ENCODE assay signal across 15 cellular contexts in genomic region chr10:71276873-71277272, GRCh38. TPM values are rescaled to one million over a fixed set of nuclear protein-coding genes. Genes with fewer than 3 reads are reported as not detected.
DNase-seq lines count a peak whose midpoint lies in the region; ATAC-seq and TF ChIP-seq lines count a peak whose summit lies in the region.
"Had no signal": no experiment of that assay in that cellular context is flagged by ENCODE, and none has a peak within 500 bp of the region (broad histone marks: within the 10 kb centered on the region; RNA-seq: fewer than 3 reads in every experiment).

No MANE protein-coding gene starts in this region.

- no peak overlapping the region for H2AK5ac ChIP-seq in mesendoderm (ENCODE audit: low read length)

- H3K56ac ChIP-seq in mesendoderm (ENCODE audit: low read length): peak overlapping the region; percentile 7

- no peak overlapping the region for H4K5ac ChIP-seq in mesendoderm (ENCODE audit: low read length)

- H3K9me3 Mint-ChIP-seq in WTC11: no peaks in the 10 kb centered on the region
- H3K9me3 Mint-ChIP-seq: CD8-positive, alpha-beta T cell had no signal

- H3K79me1 ChIP-seq in mesendoderm (ENCODE audit: low read length): no peaks in the 10 kb centered on the region

- peak overlapping the region; percentile 33; the same call in 1 of the 2 replicates for H3K27ac Mint-ChIP-seq in WTC11
- H3K27ac Mint-ChIP-seq: CD8-positive, alpha-beta T cell had no signal

- H3K18ac ChIP-seq in mesendoderm (ENCODE audit: low read length): no peak overlapping the region

- peaks cover 48% of the 10 kb centered on the region for H3K4me1 Mint-ChIP-seq in WTC11

- no peak overlapping the region for H2BK120ac ChIP-seq in mesendoderm (ENCODE audit: low read depth, low read length)

- no peak overlapping the region for H3K4ac ChIP-seq in mesendoderm (ENCODE audit: low read depth, low read length)

- no peak overlapping the region for H3K23ac ChIP-seq in mesendoderm (ENCODE audit: low read length)

- no peaks in the 10 kb centered on the region for H3K36me3 Mint-ChIP-seq in WTC11
- H3K36me3 Mint-ChIP-seq: CD14-positive monocyte; CD8-positive, alpha-beta T cell had no signal

- H3K4me3 Mint-ChIP-seq in WTC11: no peak overlapping the region
- H3K4me3 Mint-ChIP-seq: CD14-positive monocyte; CD8-positive, alpha-beta T cell had no signal

- CTCF ChIA-PET in WTC11 (lab: Charles Lee): interaction anchor here (0.7 to 1.9 kb wide), 4 partner anchors 54 to 374 kb away, joined by 3 to 12 read pairs (median 3); no protein-coding TSS in a partner anchor

- ATAC-seq in WTC11 (no peak), GM21786 (IDR thresholded peaks at IDR 0.05; ENCODE audit: unreplicated experiment) (no peak)
- ATAC-seq: CD8-positive, alpha-beta T cell; HCT116; HepG2 had no signal

- peaks cover 13% of the 10 kb centered on the region for H3K4me1 ChIP-seq in mesendoderm (ENCODE audit: control insufficient read depth, low read depth, low read length)

- H3K27ac ChIP-seq in mesendoderm (ENCODE audit: low read depth, low read length) (no peak overlapping the region), temporal lobe (ENCODE audit: low read depth, low read length) (peak overlapping the region; percentile 59)

- POLR2A ChIA-PET in WTC11 (lab: Charles Lee): no interaction called here

- no peak for TF ChIP-seq CTCF in WTC11 (IDR thresholded peaks at IDR 0.05)

- no peak overlapping the region for H2BK5ac ChIP-seq in mesendoderm (ENCODE audit: low read length)

- H2BK15ac ChIP-seq in mesendoderm (replicated peaks; ENCODE audit: low read depth): no peak overlapping the region

- H3K9ac ChIP-seq in mesendoderm (ENCODE audit: low read length): no peak overlapping the region

- H3K36me3 ChIP-seq in mesendoderm (ENCODE audit: control insufficient read depth, insufficient read depth, low read length): no peaks in the 10 kb centered on the region

- no peaks in the 10 kb centered on the region for H3K79me2 ChIP-seq in mesendoderm (ENCODE audit: control insufficient read depth, insufficient read depth, low read length)

- no peaks in the 10 kb centered on the region for H3K27me3 Mint-ChIP-seq in WTC11 (ENCODE audit: low read depth)

- no peak overlapping the region for H3K4me3 ChIP-seq in mesendoderm (ENCODE audit: low read length)

- DNase-seq in NCI-H69 (lab: John Stamatoyannopoulos, UW) (peak; percentile 72), WTC11 (ENCODE audit: low spot score) (no peak), mesendoderm (no peak), NCI-H226 (no peak)
- no peak for DNase-seq in central memory CD4-positive, alpha-beta T cell
- DNase-seq: CD8-positive, alpha-beta T cell; COR-L47; DMS153; DMS79 treated with DMSO at 0.1 percent for 48 hours; EL had no signal

- H4K8ac ChIP-seq in mesendoderm (ENCODE audit: low read depth, low read length): no peak overlapping the region

- H3K4me2 ChIP-seq in mesendoderm (ENCODE audit: low read length): no peak overlapping the region

- no CpG with 5 or more reads among the region's 9 CpGs for WGBS in mesendoderm (ENCODE audit: extremely low coverage, insufficient coverage, low lambda C conversion rate)

- no peaks in the 10 kb centered on the region for H3K27me3 ChIP-seq in mesendoderm (ENCODE audit: insufficient read depth, low read length, poor library complexity)

TF ChIP-seq in WTC11, 78 proteins besides CTCF, POLR2A, EP300 and RAD21:
- TF ChIP-seq MAX (CRISPR knock-in tag; IDR thresholded peaks at IDR 0.05): no peak
- no peak for TF ChIP-seq FOXP4 (CRISPR knock-in tag; IDR thresholded peaks at IDR 0.05)
- TF ChIP-seq HMGA2 (CRISPR knock-in tag; IDR thresholded peaks at IDR 0.05): no peak
- no peak for TF ChIP-seq SP1 (CRISPR knock-in tag; conservative IDR thresholded peaks at IDR 0.05)
- no peak for TF ChIP-seq USF1 (CRISPR knock-in tag; IDR thresholded peaks at IDR 0.05)
- TF ChIP-seq MLX (CRISPR knock-in tag; IDR thresholded peaks at IDR 0.05): no peak
- no peak for TF ChIP-seq PRRX2 (CRISPR knock-in tag; IDR thresholded peaks at IDR 0.05)
- TF ChIP-seq FOXK1 (CRISPR knock-in tag; IDR thresholded peaks at IDR 0.05): no peak
- TF ChIP-seq NR2C2 (CRISPR knock-in tag; IDR thresholded peaks at IDR 0.05): no peak
- TF ChIP-seq EMX1 (CRISPR knock-in tag; IDR thresholded peaks at IDR 0.05): no peak
- no peak for TF ChIP-seq ZSCAN18 (CRISPR knock-in tag; IDR thresholded peaks at IDR 0.05)
- no peak for TF ChIP-seq ERG (CRISPR knock-in tag; IDR thresholded peaks at IDR 0.05)
- TF ChIP-seq RELA (CRISPR knock-in tag; IDR thresholded peaks at IDR 0.05; ENCODE audit: borderline replicate concordance): no peak
- no peak for TF ChIP-seq ETV6 (CRISPR knock-in tag; IDR thresholded peaks at IDR 0.05)
- TF ChIP-seq ZBTB21 (CRISPR knock-in tag; IDR thresholded peaks at IDR 0.05; ENCODE audit: borderline replicate concordance): no peak
- no peak for TF ChIP-seq OVOL2 (CRISPR knock-in tag; IDR thresholded peaks at IDR 0.05; ENCODE audit: borderline replicate concordance)

RNA-seq across cellular contexts. Expression of gene SLC29A3, which starts 42.2 kb away (rescaled TPM):
- total RNA-seq in WTC11 (2021) (9.2 to 11.1 TPM (median 11.0 TPM) in 3 replicates), temporal lobe (1.2 TPM)
- 9.4 TPM for polyA plus RNA-seq in mesendoderm (2013, experiment 1 of 2)
- 8.8 TPM for polyA plus RNA-seq in mesendoderm (2013, experiment 2 of 2)
